In genomic region chr6:72411872-72412708, GRCh38 we compare ENCODE assay signal across 1 cellular context.
TF ChIP-seq lines count a peak whose summit lies in the region.

No MANE protein-coding gene starts in this region.

TF ChIP-seq in HepG2, 621 proteins besides CTCF, POLR2A, EP300 and RAD21 (continued from another document):
- no peak for TF ChIP-seq STAT6 (CRISPR knock-in tag; IDR thresholded peaks at IDR 0.05; ENCODE audit: borderline replicate concordance)
- TF ChIP-seq HMGXB4 (CRISPR knock-in tag; IDR thresholded peaks at IDR 0.05; ENCODE audit: borderline replicate concordance in 1 of 2, low read depth in 1 of 2), result peak; percentile 49 to 75; a peak in 1 of 4 replicates
- no peak for TF ChIP-seq ZBTB38 (CRISPR knock-in tag; IDR thresholded peaks at IDR 0.05)
- TF ChIP-seq SMC3 (IDR thresholded peaks at IDR 0.05; ENCODE audit: low read length), result peak; percentile 99
- TF ChIP-seq SALL1 (CRISPR knock-in tag; IDR thresholded peaks at IDR 0.05), result peak; percentile 29; the same call in 1 of the 2 replicates
- TF ChIP-seq THYN1 (CRISPR knock-in tag; IDR thresholded peaks at IDR 0.05; ENCODE audit: borderline replicate concordance, low read depth), result no peak
- no peak for TF ChIP-seq ZNF788 (CRISPR knock-in tag; IDR thresholded peaks at IDR 0.05; ENCODE audit: borderline replicate concordance)
- peak; percentile 41; the same call in 1 of the 2 replicates for TF ChIP-seq IRF2 (CRISPR knock-in tag; IDR thresholded peaks at IDR 0.05)
- peak; percentile 18; the same call in 1 of the 2 replicates for TF ChIP-seq FOXK1 (CRISPR knock-in tag; IDR thresholded peaks at IDR 0.05; ENCODE audit: borderline replicate concordance, low read depth)
- TF ChIP-seq ZNF670 (CRISPR knock-in tag; IDR thresholded peaks at IDR 0.05; ENCODE audit: borderline replicate concordance), result no peak
- TF ChIP-seq ZNF605 (CRISPR knock-in tag; IDR thresholded peaks at IDR 0.05), result 0 out of 2 replicates have a peak, but pooled peaks have one; percentile 37
- TF ChIP-seq ZNF501 (CRISPR knock-in tag; IDR thresholded peaks at IDR 0.05), result 0 out of 2 replicates have a peak, but pooled peaks have one; percentile 37
- TF ChIP-seq CBX5 (CRISPR knock-in tag; IDR thresholded peaks at IDR 0.05; ENCODE audit: borderline replicate concordance), result peak; percentile 63; the same call in 1 of the 2 replicates
- TF ChIP-seq MIER2 (CRISPR knock-in tag; IDR thresholded peaks at IDR 0.05), result peak; percentile 42; the same call in 1 of the 2 replicates
TF ChIP-seq in HepG2: peak in this region for 47.
